Comparison of ENCODE assay signal across 8 cellular contexts in the genomic region with DNA sequence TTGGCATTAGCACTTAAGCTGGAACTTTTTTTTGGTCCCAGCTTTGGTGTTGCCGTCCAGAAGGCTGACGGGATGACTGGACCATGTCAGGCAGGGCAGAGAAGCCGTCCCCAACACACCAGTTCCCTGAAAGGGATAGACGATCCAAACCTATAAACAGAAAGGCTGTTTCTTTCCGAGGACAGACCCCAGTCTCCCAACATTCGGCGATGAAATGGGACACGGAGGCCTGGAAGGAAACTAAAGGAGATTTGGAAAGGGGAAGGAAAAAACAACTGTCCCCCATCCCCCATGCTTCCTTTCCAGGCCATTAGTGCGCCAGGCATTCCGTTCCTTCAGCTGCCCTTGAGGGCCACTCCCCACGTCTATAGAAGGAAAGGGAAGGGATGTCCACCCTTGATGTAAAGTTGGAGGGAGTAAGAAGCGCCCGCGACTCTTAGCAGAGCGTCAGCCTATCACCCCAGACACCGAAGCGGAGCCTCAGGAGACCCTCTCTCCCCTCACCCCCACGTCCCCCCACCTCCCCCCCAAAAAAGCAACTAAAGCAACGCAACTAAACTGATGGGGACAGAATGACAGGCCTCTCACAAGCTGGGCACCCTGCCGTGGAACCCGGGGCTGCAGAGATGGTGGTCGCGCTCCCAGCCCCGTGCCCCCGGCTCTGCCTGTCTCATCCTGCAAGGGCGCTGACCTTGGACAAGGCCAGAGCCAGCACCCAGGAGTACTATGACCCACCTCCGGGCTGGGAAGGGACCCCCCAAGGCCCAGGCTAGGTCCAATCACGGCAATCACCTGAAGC. TPM values are rescaled to one million over a fixed set of nuclear protein-coding genes. Genes with fewer than 3 reads are reported as not detected.
A peak's percentile ranks its signal among the peaks of the same experiment; 100 is the strongest.
DNase-seq lines count a peak whose midpoint lies in the region; ATAC-seq and TF ChIP-seq lines count a peak whose summit lies in the region.

No MANE protein-coding gene starts in this region.

- no peak for TF ChIP-seq CTCF in BE2C (IDR thresholded peaks at IDR 0.05; ENCODE audit: low read depth, low read length)
- TF ChIP-seq CTCF in activated B cell treated with CpG ODN at 0.5 μM for 24 hours (IDR thresholded peaks at IDR 0.05) = no peak
- no peak for TF ChIP-seq CTCF in glutamatergic neuron (IDR thresholded peaks at IDR 0.05; ENCODE audit: partially characterized antibody, unreplicated experiment)
- no peak for TF ChIP-seq CTCF in prostate gland (IDR thresholded peaks at IDR 0.05)

- H3K4me1 Mint-ChIP-seq in activated B cell treated with CpG ODN at 0.5 μM for 24 hours = peaks cover 56% of the 10 kb centered on the region
- peaks cover 34% of the 10 kb centered on the region for H3K4me1 Mint-ChIP-seq in glutamatergic neuron (ENCODE audit: low read depth, unreplicated experiment)

- H3K9me3 ChIP-seq in BE2C = no peaks in the 10 kb centered on the region
- H3K9me3 ChIP-seq in prostate gland = no peaks in the 10 kb centered on the region

- H3K4me1 ChIP-seq in BE2C = no peaks in the 10 kb centered on the region
- peaks cover 8% of the 10 kb centered on the region for H3K4me1 ChIP-seq in prostate gland (replicated peaks)

- intact Hi-C loops in activated B cell treated with CpG ODN at 0.5 μM for 24 hours (cut with micrococcal nuclease) (loop anchor here (1.0 to 2.0 kb wide), 4 partner anchors 20 to 238 kb away; a partner anchor contains a TSS), prostate gland (cut with DNase I) (loop anchor here (5.0 kb wide), 2 partner anchors 130 to 245 kb away; no protein-coding TSS in a partner anchor)

- peak overlapping the region; percentile 93 for H3K4me3 Mint-ChIP-seq in activated B cell treated with CpG ODN at 0.5 μM for 24 hours
- peak overlapping the region; percentile 95 for H3K4me3 Mint-ChIP-seq in glutamatergic neuron (ENCODE audit: unreplicated experiment)

- no peaks in the 10 kb centered on the region for H3K27me3 Mint-ChIP-seq in activated B cell treated with CpG ODN at 0.5 μM for 24 hours
- peaks cover 8% of the 10 kb centered on the region for H3K27me3 Mint-ChIP-seq in glutamatergic neuron (ENCODE audit: unreplicated experiment)

- no peaks in the 10 kb centered on the region for H3K27me3 ChIP-seq in BE2C
- H3K27me3 ChIP-seq in prostate gland (replicated peaks; ENCODE audit: insufficient read depth) = no peaks in the 10 kb centered on the region

- POLR2A ChIA-PET in activated B cell treated with CpG ODN at 0.5 μM for 24 hours (lab: Charles Lee) = interaction anchor here (0.5 to 2.0 kb wide), 10 partner anchors 105 to 952 kb away, joined by 3 to 15 read pairs (median 4); a partner anchor contains a TSS

- peak overlapping the region; percentile 97 for H3K4me3 ChIP-seq in BE2C (ENCODE audit: low read depth, low read length)
- peak overlapping the region; percentile 82 to 92 for H3K4me3 ChIP-seq in prostate gland

- H3K36me3 Mint-ChIP-seq in activated B cell treated with CpG ODN at 0.5 μM for 24 hours (ENCODE audit: low read depth) = peaks cover 15% of the 10 kb centered on the region
- no peaks in the 10 kb centered on the region for H3K36me3 Mint-ChIP-seq in glutamatergic neuron (ENCODE audit: unreplicated experiment)

- H3K36me3 ChIP-seq in BE2C (no peaks in the 10 kb centered on the region; the same call in 1 of the 2 replicates), prostate gland (no peaks in the 10 kb centered on the region)

- WGBS in prostate gland = under 1% methylated on average over 27 of the region's 28 CpGs

- peak overlapping the region; percentile 93 to 97 for H3K27ac ChIP-seq in prostate gland

- H3K9me3 Mint-ChIP-seq in activated B cell treated with CpG ODN at 0.5 μM for 24 hours (no peaks in the 10 kb centered on the region), glutamatergic neuron (ENCODE audit: unreplicated experiment) (peaks cover 5% of the 10 kb centered on the region)

- H3K27ac Mint-ChIP-seq in activated B cell treated with CpG ODN at 0.5 μM for 24 hours = peak overlapping the region; percentile 100
- H3K27ac Mint-ChIP-seq in glutamatergic neuron (ENCODE audit: unreplicated experiment) = peak overlapping the region; percentile 99

- no peak for ATAC-seq in activated B cell treated with CpG ODN at 0.5 μM for 24 hours (ENCODE audit: low read depth)
- no peak for ATAC-seq in GM18861 (IDR thresholded peaks at IDR 0.05; ENCODE audit: unreplicated experiment)

- CTCF ChIA-PET in activated B cell treated with CpG ODN at 0.5 μM for 24 hours (lab: Charles Lee) = interaction anchor here (1.1 to 2.4 kb wide), 2 partner anchors 250 to 331 kb away, joined by 3 to 9 read pairs; no protein-coding TSS in a partner anchor

- DNase-seq in BE2C = no peak
- DNase-seq in HCEC 1CT = peak; percentile 53
- DNase-seq in activated B cell treated with CpG ODN at 0.5 μM for 24 hours = no peak
- DNase-seq in glutamatergic neuron = peak; percentile 35
- DNase-seq in prostate gland (ENCODE audit: low spot score) = no peak
- DNase-seq in stimulated activated CD8-positive, alpha-beta memory T cell treated with anti-CD3 and anti-CD28 coated beads, Interleukin-4, amount 100 ng/mL, for 48 hours = no peak
- DNase-seq in SK-N-DZ (ENCODE audit: low spot score) = no peak

- no peak for TF ChIP-seq POLR2A in prostate gland (IDR thresholded peaks at IDR 0.05)

RNA-seq across cellular contexts. Expression of a gene that starts 0.6 kb away (rescaled TPM):
- 86.2 TPM for polyA plus RNA-seq in BE2C (2012; ENCODE audit: insufficient read depth, insufficient read length, low read depth)
- total RNA-seq in activated B cell treated with CpG ODN at 0.5 μM for 24 hours (70.3 and 78.0 TPM in 2 replicates), glutamatergic neuron (ENCODE audit: unreplicated experiment) (97.2 TPM), prostate gland (100 to 1,000 TPM in 1 of 2 donors, 10 to 100 TPM in 1; 93.0 to 101 TPM)
- 48.9 and 49.5 TPM in 2 replicates for polyA plus RNA-seq in SK-N-DZ (2014; cell fraction: cytosol; rRNA removed)
- 42.7 and 45.9 TPM in 2 replicates for polyA plus RNA-seq in SK-N-DZ (2014; cell fraction: nucleus; rRNA removed)

RNA-seq across cellular contexts. Expression of a gene that starts 6.0 kb away (rescaled TPM):
- 2.8 TPM for polyA plus RNA-seq in BE2C (2012; ENCODE audit: insufficient read depth, insufficient read length, low read depth)
- 0.40 TPM in 1 of 2 replicates, not detected in the other for total RNA-seq in activated B cell treated with CpG ODN at 0.5 μM for 24 hours
- total RNA-seq in glutamatergic neuron (ENCODE audit: unreplicated experiment) = 1,047 TPM
- total RNA-seq in prostate gland = 1 to 10 TPM in 1 of 2 donors, under 1 TPM in 1; 0.41 to 4.3 TPM
- polyA plus RNA-seq in SK-N-DZ (2014; cell fraction: cytosol; rRNA removed) = 28.3 and 39.0 TPM in 2 replicates
- polyA plus RNA-seq in SK-N-DZ (2014; cell fraction: nucleus; rRNA removed) = 13.3 and 16.0 TPM in 2 replicates

Comparison
In these comparisons a context has a peak if more than half of its experiments do, and no peak if none do; other contexts are left out.
1. DNase-seq: peak in HCEC 1CT (single experiment) and glutamatergic neuron (single experiment); none in BE2C (single experiment), activated B cell treated with CpG ODN at 0.5 μM for 24 hours (single experiment), prostate gland (single experiment), stimulated activated CD8-positive, alpha-beta memory T cell treated with anti-CD3 and anti-CD28 coated beads, Interleukin-4, amount 100 ng/mL, for 48 hours (single experiment) and SK-N-DZ (single experiment).
2. RNA of a gene that starts 6.0 kb away (total RNA-seq): 1,047 TPM in glutamatergic neuron (single experiment); 0.41 to 4.3 TPM in prostate gland and 0.40 TPM in activated B cell treated with CpG ODN at 0.5 μM for 24 hours; every median in the first group is over 100 times any median in the second.